ENCODE assay signal across 25 cellular contexts in genomic region chr3:188335656-188336055, GRCh38.
DNase-seq lines count a peak whose midpoint lies in the region; ATAC-seq and TF ChIP-seq lines count a peak whose summit lies in the region.
"Had no signal": no experiment of that assay in that cellular context is flagged by ENCODE, and none has a peak within 500 bp of the region (broad histone marks: within the 10 kb centered on the region; RNA-seq: fewer than 3 reads in every experiment).

No MANE protein-coding gene starts in this region.

- H3K4me3 ChIP-seq in A673 (ENCODE audit: low read depth, low read length, poor library complexity, severe bottlenecking) = no peak overlapping the region
- H3K4me3 ChIP-seq in Jurkat, Clone E6-1 (ENCODE audit: low read length) = peak overlapping the region; percentile 7; the same call in 1 of the 2 replicates
- peak overlapping the region; percentile 3; the same call in 1 of the 2 replicates for H3K4me3 ChIP-seq in SK-N-MC

- H3K9ac ChIP-seq in SK-N-MC (ENCODE audit: insufficient read length) = no peak overlapping the region
- H3K9ac ChIP-seq: SK-N-SH had no signal

- peak overlapping the region; percentile 83 for H3K27ac Mint-ChIP-seq in osteocyte (ENCODE audit: unreplicated experiment)
- H3K27ac Mint-ChIP-seq: CD8-positive, alpha-beta T cell; HFFc6 had no signal

- no peaks in the 10 kb centered on the region for H3K9me3 ChIP-seq in A673 (ENCODE audit: low read depth, low read length, poor library complexity, severe bottlenecking)
- H3K9me3 ChIP-seq in SK-N-MC (ENCODE audit: low read depth, low read length) = no peaks in the 10 kb centered on the region
- H3K9me3 ChIP-seq: SK-N-SH had no signal

- no peaks in the 10 kb centered on the region for H3K36me3 ChIP-seq in A673 (ENCODE audit: insufficient read depth, low read length, poor library complexity, severe bottlenecking)
- no peaks in the 10 kb centered on the region for H3K36me3 ChIP-seq in SK-N-MC (ENCODE audit: insufficient read depth, low read length)

- no peaks in the 10 kb centered on the region for H3K27me3 Mint-ChIP-seq in osteocyte (ENCODE audit: unreplicated experiment)

- no peak for ATAC-seq in GM19351 (IDR thresholded peaks at IDR 0.05; ENCODE audit: unreplicated experiment)
- ATAC-seq: CD8-positive, alpha-beta T cell had no signal

- peaks cover 60% of the 10 kb centered on the region for H3K4me1 Mint-ChIP-seq in osteocyte (ENCODE audit: unreplicated experiment)

- POLR2A ChIA-PET in A673 (lab: Charles Lee; ENCODE audit: low non-redundant PET) = no interaction called here

- no peaks in the 10 kb centered on the region for H3K27me3 ChIP-seq in A673 (replicated peaks; ENCODE audit: insufficient read depth, low read depth, low read length, poor library complexity)

- BruUV-seq in A673 (replicated peaks; lab: Mats Ljungman, UMichigan) = no TSS peak

- H3K4me1 ChIP-seq in A673 (ENCODE audit: insufficient read depth, low read length, poor library complexity, severe bottlenecking) = peaks cover 27% of the 10 kb centered on the region

- CTCF ChIA-PET in A673 (lab: Charles Lee) = no interaction called here

- peak; percentile 66 for DNase-seq in A673 (ENCODE audit: low spot score)
- DNase-seq in Jurkat, Clone E6-1 (ENCODE audit: low read depth, low spot score) = peak; percentile 85
- DNase-seq in SK-N-MC (ENCODE audit: low read depth, low spot score) = peak; percentile 52
- DNase-seq in osteocyte (ENCODE audit: extremely low spot score, unreplicated experiment) = no peak
- no peak for DNase-seq in NCI-H510A (lab: John Stamatoyannopoulos, UW)
- no peak for DNase-seq in anterior cingulate cortex (lab: John Stamatoyannopoulos, UW)
- no peak for DNase-seq in RPMI8226
- DNase-seq: AML-193; C1 segment of cervical spinal cord; Calu3; CD8-positive, alpha-beta T cell; DMS153; H9; HFFc6; KBM-7; NCI-H1092 treated with DMSO at 0.1 percent for 48 hours; NCI-H2029 treated with DMSO at 0.1 percent for 48 hours; NCI-H226; NCI-H524; NCI-H82; SHP77 treated with DMSO at 0.1 percent for 48 hours; SK-N-SH had no signal

- peak overlapping the region; percentile 9 for H3K27ac ChIP-seq in A673 (ENCODE audit: low read depth, low read length, poor library complexity, severe bottlenecking)
- no peak overlapping the region for H3K27ac ChIP-seq in SK-N-MC
- H3K27ac ChIP-seq: 22Rv1, RWPE1 had no signal

- no peak overlapping the region for H3K4me3 Mint-ChIP-seq in osteocyte (ENCODE audit: unreplicated experiment)
- H3K4me3 Mint-ChIP-seq: CD8-positive, alpha-beta T cell; H9; HFFc6 had no signal

- H3K36me3 Mint-ChIP-seq in osteocyte (ENCODE audit: unreplicated experiment) = peaks cover 2% of the 10 kb centered on the region
- H3K36me3 Mint-ChIP-seq: CD8-positive, alpha-beta T cell had no signal

- TF ChIP-seq CTCF in A673 (conservative IDR thresholded peaks at IDR 0.05; ENCODE audit: low read depth, low read length) (no peak), osteocyte (IDR thresholded peaks at IDR 0.05) (no peak)

- H3K9me3 Mint-ChIP-seq in osteocyte (ENCODE audit: unreplicated experiment) = no peaks in the 10 kb centered on the region
- H3K9me3 Mint-ChIP-seq: CD8-positive, alpha-beta T cell; H9; HFFc6 had no signal

- intact Hi-C loops in A673 (cut with micrococcal nuclease; ENCODE audit: unreplicated experiment) = no loop called here

Comparison
In these comparisons a context has a peak if more than half of its experiments do, and no peak if none do; other contexts are left out.
1. DNase-seq: peak in A673 (single experiment), Jurkat, Clone E6-1 (single experiment) and SK-N-MC (single experiment); none in osteocyte (single experiment), NCI-H510A (single experiment), anterior cingulate cortex (0 of 58) and RPMI8226 (single experiment).